In genomic region chrX:145292208-145292607, GRCh38 we compare ENCODE assay signal across 24 cellular contexts. TPM values are rescaled to one million over a fixed set of nuclear protein-coding genes. Genes with fewer than 3 reads are reported as not detected.
"Had no signal": no experiment of that assay in that cellular context is flagged by ENCODE, and none has a peak within 500 bp of the region (broad histone marks: within the 10 kb centered on the region; RNA-seq: fewer than 3 reads in every experiment).

No MANE protein-coding gene starts in this region.

- DNase-seq: activated CD4-positive, alpha-beta T cell treated with anti-CD3 and anti-CD28 coated beads, Interleukin-2, amount 10 ng/mL, durations not matched to agents 24 days and 14 days; activated CD4-positive, alpha-beta T cell treated with anti-CD3 and anti-CD28 coated beads, Interleukin-2, amount 50 U/mL, for 48 hours; activated CD8-positive, alpha-beta memory T cell treated with anti-CD3 and anti-CD28 coated beads, Interleukin-2, amount 10 ng/mL, durations not matched to agents 7 days and 5 days; activated effector memory CD4-positive, alpha-beta T cell treated with Interleukin-2 at 50 U/mL for 16 hours; activated naive CD4-positive, alpha-beta T cell; activated T-cell treated with anti-CD3 and anti-CD28 coated beads, Interleukin-2, amount 50 U/mL, for 24 hours; amygdala; brain microvascular endothelial cell; cerebellar nuclear complex; MG63; NCI-H1105; NCI-H1436; NCI-H1694 treated with DMSO at 0.1 percent for 48 hours; NCI-H2081; NCI-H510A treated with DMSO at 0.1 percent for 48 hours; NCI-H69; NK-92 treated with Interleukin-12 subunit alpha and Interleukin-12 subunit beta, amount 100 ng/mL, for 24 hours had no signal

- H3K4me3 ChIP-seq: MG63, SK-N-MC had no signal

RNA-seq across cellular contexts. Expression of gene SPANXN1, which starts 44.9 kb away (rescaled TPM):
- total RNA-seq: activated CD4-positive, alpha-beta T cell treated with anti-CD3 and anti-CD28 coated beads, Interleukin-2, amount 10 ng/mL, durations not matched to agents 24 days and 14 days; activated CD8-positive, alpha-beta memory T cell treated with anti-CD3 and anti-CD28 coated beads, Interleukin-2, amount 10 ng/mL, durations not matched to agents 7 days and 5 days; activated T-helper 1 cell treated with anti-CD3 and anti-CD28 coated beads, Interleukin-12 subunit alpha, Interleukin-12 subunit beta, Interleukin-2, Interleukin-4 antibody, amounts not matched to agents 30 ng/mL and 10 ng/mL and 1 ng/mL, durations not matched to agents 14 hours and 24 hours and 36 hours; astrocyte; cardiac septum; Right ventricle myocardium inferior; RPMI7951; T-helper 2 cell treated with Interferon-gamma antibody and Interleukin-4, amounts not matched to agents 100 ng/mL and 5 ng/mL, for 36 hours had no signal
